8 cellular contexts compared by ENCODE assay signal in the genomic region with DNA sequence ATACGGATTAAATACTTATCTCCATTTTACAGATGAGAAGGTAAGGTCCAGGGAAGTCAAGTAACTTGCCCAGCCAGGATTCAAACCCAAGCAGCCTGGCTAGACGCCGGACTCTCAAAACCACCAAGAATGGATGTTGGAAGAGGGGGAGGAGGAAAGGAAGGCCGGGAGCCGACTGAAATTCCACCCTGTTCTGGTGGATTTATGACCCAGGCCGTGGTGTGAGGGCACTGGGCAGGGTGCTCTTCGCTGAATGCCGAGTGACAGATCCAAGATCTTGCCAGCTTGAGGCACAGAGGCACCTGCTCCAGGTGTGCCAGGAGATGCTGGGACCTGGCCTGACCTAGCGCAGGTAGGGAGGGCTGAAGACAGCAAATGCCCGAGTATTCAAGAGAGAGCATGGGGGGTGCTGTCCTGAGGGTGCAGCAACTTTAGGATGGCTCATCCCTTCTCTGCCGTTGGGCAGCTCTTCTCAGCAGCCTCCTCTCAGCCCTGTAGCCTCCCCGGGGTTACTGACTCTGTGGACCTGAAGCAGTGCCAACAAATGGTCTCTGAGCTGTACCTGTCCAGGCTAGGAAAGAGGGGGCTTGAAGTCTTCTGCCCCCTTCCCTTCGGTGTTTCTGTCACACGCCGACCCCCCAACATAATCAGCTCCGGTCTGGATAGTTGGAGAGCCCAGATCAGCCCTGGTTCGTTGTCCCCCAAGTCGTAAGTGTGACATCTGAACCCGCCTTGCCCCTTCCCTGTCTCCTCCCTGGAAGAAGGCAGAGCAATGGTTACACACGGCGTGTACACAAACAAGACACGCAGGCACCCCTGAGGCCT. TPM values are rescaled to one million over a fixed set of nuclear protein-coding genes. Genes with fewer than 3 reads are reported as not detected.
DNase-seq lines count a peak whose midpoint lies in the region; ATAC-seq, FAIRE-seq and TF ChIP-seq lines count a peak whose summit lies in the region.

No MANE protein-coding gene starts in this region.

- ATAC-seq in activated T-cell treated with anti-CD3 and anti-CD28 coated beads, Interleukin-2, amount 50 U/mL, for 4 hours: no peak
- no peak for ATAC-seq in K562
- ATAC-seq in memory B cell (ENCODE audit: low read depth): no peak
- peak in 1 of 2 donors; percentile 51 for ATAC-seq in upper lobe of left lung (ENCODE audit: low FRiP score in 2 of 2)
- no peak for ATAC-seq in HG02623 (IDR thresholded peaks at IDR 0.05; ENCODE audit: unreplicated experiment)
- no peak for ATAC-seq in GM18502 (IDR thresholded peaks at IDR 0.05; ENCODE audit: poor library complexity, unreplicated experiment)
- no peak for ATAC-seq in GM19395 (IDR thresholded peaks at IDR 0.05; ENCODE audit: unreplicated experiment)

- H3K36me3 Mint-ChIP-seq in activated T-cell treated with anti-CD3 and anti-CD28 coated beads, Interleukin-2, amount 50 U/mL, for 4 hours (ENCODE audit: insufficient read depth): no peaks in the 10 kb centered on the region
- no peaks in the 10 kb centered on the region for H3K36me3 Mint-ChIP-seq in memory B cell

- CTCF ChIA-PET in K562 (lab: Yijun Ruan, JAX; ENCODE audit: low intra/inter-chr PET ratio): no interaction called here

- no peak for FAIRE-seq in K562 (lab: Jason Lieb, UNC)

- H3K9me3 ChIP-seq in K562 (replicated peaks; ENCODE audit: control insufficient read depth, insufficient read depth, low read depth, low read length): no peaks in the 10 kb centered on the region
- H3K9me3 ChIP-seq in upper lobe of left lung: no peaks in the 10 kb centered on the region

- BruUV-seq in K562 (replicated peaks; lab: Mats Ljungman, UMichigan): no TSS peak

- peaks cover 2 to 19% of the 10 kb centered on the region in 2 experiments; a peak in 3 of 5 replicates for H3K4me1 ChIP-seq in K562 (replicated peaks in 1 of 2; ENCODE audit: control insufficient read depth in 2 of 2, insufficient read depth in 2 of 2, low read length in 2 of 2)
- peaks cover 16 to 26% (median 22%) of the 10 kb centered on the region in 4 donors for H3K4me1 ChIP-seq in upper lobe of left lung

- DNase-seq in activated T-cell treated with anti-CD3 and anti-CD28 coated beads, Interleukin-2, amount 50 U/mL, for 4 hours: no peak
- DNase-seq in activated T-cell treated with anti-CD3 and anti-CD28 coated beads for 4 hours (no peak), K562 (ENCODE audit: extremely low read depth in 1 of 4, low spot score in 3 of 4) (no peak), memory B cell (ENCODE audit: low spot score in 2 of 2) (no peak), upper lobe of left lung (no peak)

- peak overlapping the region; percentile 72 for H2AFZ ChIP-seq in K562 (ENCODE audit: low read depth, low read length)

- H3K27ac ChIP-seq in K562 (ENCODE audit: extremely low read depth, low read depth, low read length) (no peak overlapping the region), upper lobe of left lung (peak overlapping the region; percentile 42 to 80 (median 78))

- TF ChIP-seq RAD21 in K562 (CRISPR knock-in tag; conservative IDR thresholded peaks at IDR 0.05 in 1 of 2, IDR thresholded peaks at IDR 0.05 in 1 of 2): no peak

- H3K27me3 Mint-ChIP-seq in activated T-cell treated with anti-CD3 and anti-CD28 coated beads, Interleukin-2, amount 50 U/mL, for 4 hours (ENCODE audit: low read depth): peaks cover 47% of the 10 kb centered on the region
- peaks cover 20% of the 10 kb centered on the region for H3K27me3 Mint-ChIP-seq in memory B cell

- no peaks in the 10 kb centered on the region for H3K9me1 ChIP-seq in K562 (ENCODE audit: control insufficient read depth, insufficient read depth, low read length)

- H3K4me1 Mint-ChIP-seq in activated T-cell treated with anti-CD3 and anti-CD28 coated beads, Interleukin-2, amount 50 U/mL, for 4 hours (ENCODE audit: low read depth): no peaks in the 10 kb centered on the region
- H3K4me1 Mint-ChIP-seq in memory B cell: peaks cover 5% of the 10 kb centered on the region

- TF ChIP-seq EP300 in K562 (IDR thresholded peaks at IDR 0.05; ENCODE audit: low read length) (no peak), upper lobe of left lung (IDR thresholded peaks at IDR 0.05) (no peak)

- H4K20me1 ChIP-seq in K562 (replicated peaks; ENCODE audit: control insufficient read depth, insufficient read depth, low read length): no peaks in the 10 kb centered on the region

- peak overlapping the region; percentile 15; the same call in 1 of the 2 replicates for H3K4me3 ChIP-seq in K562
- peak overlapping the region in 3 of 4 donors; percentile 52 to 61 (median 58) for H3K4me3 ChIP-seq in upper lobe of left lung

- POLR2A ChIA-PET in K562 (lab: Yijun Ruan, JAX): interaction anchor here (0.7 to 1.2 kb wide), 2 partner anchors 13 to 36 kb away, joined by 3 read pairs; no protein-coding TSS in a partner anchor

- WGBS in K562 (ENCODE audit: insufficient coverage, low coverage, missing lambda C conversion rate): 47% methylated on average over 7 of the region's 22 CpGs
- WGBS in upper lobe of left lung, 2 donors: 69 to 73% methylated on average over 18 to 20 of the region's 22 CpGs

- peak overlapping the region; percentile 65 for H3K4me3 Mint-ChIP-seq in activated T-cell treated with anti-CD3 and anti-CD28 coated beads, Interleukin-2, amount 50 U/mL, for 4 hours
- H3K4me3 Mint-ChIP-seq in memory B cell: peak overlapping the region; percentile 79

- no peak overlapping the region for H3K27ac Mint-ChIP-seq in memory B cell

- H3K9me3 Mint-ChIP-seq in activated T-cell treated with anti-CD3 and anti-CD28 coated beads, Interleukin-2, amount 50 U/mL, for 4 hours: no peaks in the 10 kb centered on the region
- H3K9me3 Mint-ChIP-seq in memory B cell: no peaks in the 10 kb centered on the region

- TF ChIP-seq CTCF in K562 (IDR thresholded peaks at IDR 0.05 in 2 of 3, conservative IDR thresholded peaks at IDR 0.05 in 1 of 3; ENCODE audit: insufficient read depth in 2 of 3, low read depth in 1 of 3, low read length in 3 of 3) (no peak), upper lobe of left lung (IDR thresholded peaks at IDR 0.05) (no peak)

- no peaks in the 10 kb centered on the region for H3K36me3 ChIP-seq in K562 (ENCODE audit: control insufficient read depth, insufficient read depth, low read length)
- H3K36me3 ChIP-seq in upper lobe of left lung: no peaks in the 10 kb centered on the region

- peak overlapping the region; percentile 58 for H3K4me2 ChIP-seq in K562 (ENCODE audit: insufficient read depth, low read length)

- peak overlapping the region in 1 of 2 experiments; percentile 76; a peak in 2 of 4 replicates for H3K9ac ChIP-seq in K562 (ENCODE audit: insufficient read depth in 1 of 2, low read depth in 2 of 2, low read length in 2 of 2)

- intact Hi-C loops in K562 (cut with micrococcal nuclease): no loop called here

- TF ChIP-seq POLR2A in K562 (conservative IDR thresholded peaks at IDR 0.05) (no peak), upper lobe of left lung (IDR thresholded peaks at IDR 0.05) (no peak)

- H3K27me3 ChIP-seq in K562 (ENCODE audit: control insufficient read depth in 2 of 2, insufficient read depth in 2 of 2, low read length in 2 of 2) (peaks cover 0 to 29% of the 10 kb centered on the region in 2 experiments; a peak in 3 of 5 replicates), upper lobe of left lung (peaks cover 0 to 9% (median 0%) of the 10 kb centered on the region in 4 donors)

- in situ Hi-C loops in K562 (cut with MboI): no loop called here

- no peaks in the 10 kb centered on the region for H3K79me2 ChIP-seq in K562 (ENCODE audit: control insufficient read depth, insufficient read depth, low read length)

TF ChIP-seq in K562, 482 proteins besides CTCF, POLR2A, EP300 and RAD21:
- TF ChIP-seq SAFB (IDR thresholded peaks at IDR 0.05; ENCODE audit: borderline replicate concordance, low read depth, low read length): no peak

RNA-seq across cellular contexts. Expression of a gene that starts 0.7 kb away (rescaled TPM):
- not detected for total RNA-seq in activated T-cell treated with anti-CD3 and anti-CD28 coated beads, Interleukin-2, amount 50 U/mL, for 4 hours
- total RNA-seq in K562 (2011; cell fraction: chromatin; rRNA removed; ENCODE audit: low replicate concordance): 0.35 and 1.1 TPM in 2 replicates
- total RNA-seq in K562 (2011; cell fraction: nucleolus; rRNA removed): 0.92 and 1.2 TPM in 2 replicates
- total RNA-seq in K562 (2011; cell fraction: nucleoplasm; rRNA removed): 0.53 and 0.95 TPM in 2 replicates
- total RNA-seq in K562 (2014; rRNA removed) (0.04 and 0.09 TPM in 2 replicates), K562 (2014; rRNA removed; fragmentation: Illumina TruSeq; extraction: Trizol) (0.06 TPM in 1 of 2 replicates, not detected in the other), K562 (2015; rRNA removed; fragmentation: Illumina TruSeq; extraction: Trizol) (not detected in 2 replicates), K562 (2021) (0.04 and 0.13 TPM in 2 replicates), upper lobe of left lung (1 to 10 TPM; 3.9 to 6.8 (median 5.2) TPM)
- polyA plus RNA-seq in K562 (2011; rRNA removed) (0.35 and 0.39 TPM in 2 replicates), K562 (2014; fragmentation: Illumina TruSeq; extraction: Trizol) (0.03 and 0.04 TPM in 2 replicates), K562 (2014; fragmentation: Nextera tagmentation; extraction: Ambion mirVana) (under 1 TPM in 1 of 2 experiments, not detected in 1; 0.04 TPM), K562 (2014; rRNA removed) (0.05 and 0.07 TPM in 2 replicates)
- polyA plus RNA-seq in K562 (2011; cell fraction: cytosol; rRNA removed): 0.47 and 0.58 TPM in 2 replicates
- 0.76 and 1.2 TPM in 2 replicates for polyA plus RNA-seq in K562 (2011; cell fraction: nucleus; rRNA removed)
- polyA plus RNA-seq in K562 (2012): 0.16 and 0.83 TPM in 2 replicates
- 0.21 and 0.24 TPM in 2 replicates for polyA minus RNA-seq in K562 (2011; rRNA and poly(A)+ RNA removed)
- polyA minus RNA-seq in K562 (2011; cell fraction: cytosol; rRNA and poly(A)+ RNA removed): 0.48 TPM in 1 of 2 replicates, not detected in the other
- polyA minus RNA-seq in K562 (2011; cell fraction: nucleus; rRNA and poly(A)+ RNA removed): 0.22 and 0.27 TPM in 2 replicates
